In genomic region chr6:4059115-4059777, GRCh38 we compare ENCODE assay signal across 1 cellular context.
A peak's percentile ranks its signal among the peaks of the same experiment; 100 is the strongest.
TF ChIP-seq lines count a peak whose summit lies in the region.

No MANE protein-coding gene starts in this region.

TF ChIP-seq in HepG2, 621 proteins besides CTCF, POLR2A, EP300 and RAD21 (continued from another document and continues in another):
- no peak for TF ChIP-seq SKI (IDR thresholded peaks at IDR 0.05; ENCODE audit: partially characterized antibody)
- TF ChIP-seq SUZ12 (IDR thresholded peaks at IDR 0.05; ENCODE audit: low read depth, low read length), result no peak
- TF ChIP-seq DNMT3B (CRISPR knock-in tag; conservative IDR thresholded peaks at IDR 0.05), result no peak
- no peak for TF ChIP-seq MEIS1 (CRISPR knock-in tag; IDR thresholded peaks at IDR 0.05; ENCODE audit: borderline replicate concordance)
- TF ChIP-seq ZNF367 (CRISPR knock-in tag; IDR thresholded peaks at IDR 0.05; ENCODE audit: borderline replicate concordance), result no peak
- TF ChIP-seq RFX3 (CRISPR knock-in tag; IDR thresholded peaks at IDR 0.05), result no peak
- TF ChIP-seq JUNB (CRISPR knock-in tag; IDR thresholded peaks at IDR 0.05; ENCODE audit: borderline replicate concordance), result peak; percentile 77
- TF ChIP-seq ZNF362 (CRISPR knock-in tag; IDR thresholded peaks at IDR 0.05; ENCODE audit: borderline replicate concordance), result no peak
- TF ChIP-seq SOX6 (IDR thresholded peaks at IDR 0.05), result no peak
- TF ChIP-seq SOX6 (CRISPR knock-in tag; IDR thresholded peaks at IDR 0.05), result no peak
- no peak for TF ChIP-seq ZNF34 (CRISPR knock-in tag; IDR thresholded peaks at IDR 0.05; ENCODE audit: borderline replicate concordance)
- no peak for TF ChIP-seq SPEN (CRISPR knock-in tag; IDR thresholded peaks at IDR 0.05; ENCODE audit: low read depth)
- no peak for TF ChIP-seq ZEB1 (IDR thresholded peaks at IDR 0.05; ENCODE audit: insufficient replicate concordance, low read depth)
- TF ChIP-seq, protein P1, sequence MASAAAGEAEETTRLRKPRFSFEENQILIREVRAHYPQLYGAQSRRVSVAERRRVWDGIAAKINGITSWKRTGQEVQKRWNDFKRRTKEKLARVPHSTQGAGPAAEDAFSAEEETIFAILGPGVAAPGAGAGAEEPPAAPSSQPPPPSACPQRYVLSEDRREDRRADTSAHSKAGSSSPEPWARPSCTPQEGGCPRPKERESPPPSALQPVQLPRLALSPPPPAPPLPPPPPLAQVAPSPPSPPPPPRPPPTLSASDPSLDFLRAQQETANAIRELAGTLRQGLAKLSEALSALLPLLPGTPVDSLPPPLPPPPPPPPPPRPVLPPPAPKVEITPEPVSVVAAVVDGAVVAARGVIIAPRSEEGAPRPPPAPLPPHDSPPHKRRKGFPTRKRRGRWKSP (CRISPR knock-in tag; IDR thresholded peaks at IDR 0.05), result no peak
- TF ChIP-seq, protein P2, sequence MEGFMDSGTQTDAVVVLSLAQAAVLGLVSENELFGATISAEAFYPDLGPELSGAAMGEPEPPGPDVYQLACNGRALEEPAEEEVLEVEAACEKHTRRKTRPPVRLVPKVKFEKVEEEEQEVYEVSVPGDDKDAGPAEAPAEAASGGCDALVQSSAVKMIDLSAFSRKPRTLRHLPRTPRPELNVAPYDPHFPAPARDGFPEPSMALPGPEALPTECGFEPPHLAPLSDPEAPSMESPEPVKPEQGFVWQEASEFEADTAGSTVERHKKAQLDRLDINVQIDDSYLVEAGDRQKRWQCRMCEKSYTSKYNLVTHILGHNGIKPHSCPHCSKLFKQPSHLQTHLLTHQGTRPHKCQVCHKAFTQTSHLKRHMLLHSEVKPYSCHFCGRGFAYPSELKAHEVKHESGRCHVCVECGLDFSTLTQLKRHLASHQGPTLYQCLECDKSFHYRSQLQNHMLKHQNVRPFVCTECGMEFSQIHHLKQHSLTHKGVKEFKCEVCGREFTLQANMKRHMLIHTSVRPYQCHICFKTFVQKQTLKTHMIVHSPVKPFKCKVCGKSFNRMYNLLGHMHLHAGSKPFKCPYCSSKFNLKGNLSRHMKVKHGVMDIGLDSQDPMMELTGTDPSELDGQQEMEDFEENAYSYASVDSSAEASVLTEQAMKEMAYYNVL (CRISPR knock-in tag; IDR thresholded peaks at IDR 0.05; ENCODE audit: borderline replicate concordance), result no peak
- TF ChIP-seq ZNF496 (CRISPR knock-in tag; IDR thresholded peaks at IDR 0.05; ENCODE audit: insufficient replicate concordance), result no peak
- no peak for TF ChIP-seq ZNF672 (CRISPR knock-in tag; IDR thresholded peaks at IDR 0.05)
- TF ChIP-seq GFI1 (CRISPR knock-in tag; IDR thresholded peaks at IDR 0.05; ENCODE audit: borderline replicate concordance), result no peak
- TF ChIP-seq SIX1 (CRISPR knock-in tag; IDR thresholded peaks at IDR 0.05; ENCODE audit: borderline replicate concordance), result no peak
- no peak for TF ChIP-seq ARHGAP35 (CRISPR knock-in tag; IDR thresholded peaks at IDR 0.05; ENCODE audit: borderline replicate concordance)
- TF ChIP-seq, protein P3, sequence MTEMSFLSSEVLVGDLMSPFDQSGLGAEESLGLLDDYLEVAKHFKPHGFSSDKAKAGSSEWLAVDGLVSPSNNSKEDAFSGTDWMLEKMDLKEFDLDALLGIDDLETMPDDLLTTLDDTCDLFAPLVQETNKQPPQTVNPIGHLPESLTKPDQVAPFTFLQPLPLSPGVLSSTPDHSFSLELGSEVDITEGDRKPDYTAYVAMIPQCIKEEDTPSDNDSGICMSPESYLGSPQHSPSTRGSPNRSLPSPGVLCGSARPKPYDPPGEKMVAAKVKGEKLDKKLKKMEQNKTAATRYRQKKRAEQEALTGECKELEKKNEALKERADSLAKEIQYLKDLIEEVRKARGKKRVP (CRISPR knock-in tag; IDR thresholded peaks at IDR 0.05), result no peak
- peak; percentile 27; the same call in 1 of the 2 replicates for TF ChIP-seq STAG1 (CRISPR knock-in tag; IDR thresholded peaks at IDR 0.05)
- no peak for TF ChIP-seq SMYD3 (CRISPR knock-in tag; IDR thresholded peaks at IDR 0.05)
- no peak for TF ChIP-seq ZNF816 (CRISPR knock-in tag; IDR thresholded peaks at IDR 0.05; ENCODE audit: borderline replicate concordance)
- no peak for TF ChIP-seq ZSCAN22 (CRISPR knock-in tag; IDR thresholded peaks at IDR 0.05)
- no peak for TF ChIP-seq ZNF343 (CRISPR knock-in tag; IDR thresholded peaks at IDR 0.05)
- TF ChIP-seq SCMH1 (CRISPR knock-in tag; IDR thresholded peaks at IDR 0.05; ENCODE audit: borderline replicate concordance), result no peak
- no peak for TF ChIP-seq SMARCC2 (IDR thresholded peaks at IDR 0.05)
- no peak for TF ChIP-seq RERE (CRISPR knock-in tag; IDR thresholded peaks at IDR 0.05; ENCODE audit: low read depth)
- no peak for TF ChIP-seq MED13 (CRISPR knock-in tag; IDR thresholded peaks at IDR 0.05)
- TF ChIP-seq WIZ (CRISPR knock-in tag; IDR thresholded peaks at IDR 0.05), result no peak
- TF ChIP-seq, protein P4, sequence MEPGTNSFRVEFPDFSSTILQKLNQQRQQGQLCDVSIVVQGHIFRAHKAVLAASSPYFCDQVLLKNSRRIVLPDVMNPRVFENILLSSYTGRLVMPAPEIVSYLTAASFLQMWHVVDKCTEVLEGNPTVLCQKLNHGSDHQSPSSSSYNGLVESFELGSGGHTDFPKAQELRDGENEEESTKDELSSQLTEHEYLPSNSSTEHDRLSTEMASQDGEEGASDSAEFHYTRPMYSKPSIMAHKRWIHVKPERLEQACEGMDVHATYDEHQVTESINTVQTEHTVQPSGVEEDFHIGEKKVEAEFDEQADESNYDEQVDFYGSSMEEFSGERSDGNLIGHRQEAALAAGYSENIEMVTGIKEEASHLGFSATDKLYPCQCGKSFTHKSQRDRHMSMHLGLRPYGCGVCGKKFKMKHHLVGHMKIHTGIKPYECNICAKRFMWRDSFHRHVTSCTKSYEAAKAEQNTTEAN (CRISPR knock-in tag; conservative IDR thresholded peaks at IDR 0.05), result no peak
- TF ChIP-seq, protein P5, sequence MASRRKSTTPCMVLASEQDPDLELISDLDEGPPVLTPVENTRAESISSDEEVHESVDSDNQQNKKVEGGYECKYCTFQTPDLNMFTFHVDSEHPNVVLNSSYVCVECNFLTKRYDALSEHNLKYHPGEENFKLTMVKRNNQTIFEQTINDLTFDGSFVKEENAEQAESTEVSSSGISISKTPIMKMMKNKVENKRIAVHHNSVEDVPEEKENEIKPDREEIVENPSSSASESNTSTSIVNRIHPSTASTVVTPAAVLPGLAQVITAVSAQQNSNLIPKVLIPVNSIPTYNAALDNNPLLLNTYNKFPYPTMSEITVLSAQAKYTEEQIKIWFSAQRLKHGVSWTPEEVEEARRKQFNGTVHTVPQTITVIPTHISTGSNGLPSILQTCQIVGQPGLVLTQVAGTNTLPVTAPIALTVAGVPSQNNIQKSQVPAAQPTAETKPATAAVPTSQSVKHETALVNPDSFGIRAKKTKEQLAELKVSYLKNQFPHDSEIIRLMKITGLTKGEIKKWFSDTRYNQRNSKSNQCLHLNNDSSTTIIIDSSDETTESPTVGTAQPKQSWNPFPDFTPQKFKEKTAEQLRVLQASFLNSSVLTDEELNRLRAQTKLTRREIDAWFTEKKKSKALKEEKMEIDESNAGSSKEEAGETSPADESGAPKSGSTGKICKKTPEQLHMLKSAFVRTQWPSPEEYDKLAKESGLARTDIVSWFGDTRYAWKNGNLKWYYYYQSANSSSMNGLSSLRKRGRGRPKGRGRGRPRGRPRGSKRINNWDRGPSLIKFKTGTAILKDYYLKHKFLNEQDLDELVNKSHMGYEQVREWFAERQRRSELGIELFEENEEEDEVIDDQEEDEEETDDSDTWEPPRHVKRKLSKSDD (CRISPR knock-in tag; IDR thresholded peaks at IDR 0.05; ENCODE audit: low read depth), result no peak
- TF ChIP-seq ZNF782 (CRISPR knock-in tag; IDR thresholded peaks at IDR 0.05; ENCODE audit: borderline replicate concordance), result no peak
- TF ChIP-seq FOXA1 (IDR thresholded peaks at IDR 0.05), result no peak
- no peak for TF ChIP-seq FOXA1 (CRISPR knock-in tag; IDR thresholded peaks at IDR 0.05)
- no peak for TF ChIP-seq ZNF160 (CRISPR knock-in tag; IDR thresholded peaks at IDR 0.05)
- TF ChIP-seq ATF3 (CRISPR knock-in tag; IDR thresholded peaks at IDR 0.05), result 0 out of 2 replicates have a peak, but pooled peaks have one; percentile 32
- peak; percentile 61; the same call in 1 of the 2 replicates for TF ChIP-seq JUND (CRISPR knock-in tag; IDR thresholded peaks at IDR 0.05)
- no peak for TF ChIP-seq FOXO4 (CRISPR knock-in tag; conservative IDR thresholded peaks at IDR 0.05)
- no peak for TF ChIP-seq ZNF263 (CRISPR knock-in tag; IDR thresholded peaks at IDR 0.05)
- TF ChIP-seq FLYWCH1 (CRISPR knock-in tag; IDR thresholded peaks at IDR 0.05), result no peak
- TF ChIP-seq ZNF687 (CRISPR knock-in tag; IDR thresholded peaks at IDR 0.05), result no peak
